Comparison of ENCODE assay signal across 11 cellular contexts in the genomic region with DNA sequence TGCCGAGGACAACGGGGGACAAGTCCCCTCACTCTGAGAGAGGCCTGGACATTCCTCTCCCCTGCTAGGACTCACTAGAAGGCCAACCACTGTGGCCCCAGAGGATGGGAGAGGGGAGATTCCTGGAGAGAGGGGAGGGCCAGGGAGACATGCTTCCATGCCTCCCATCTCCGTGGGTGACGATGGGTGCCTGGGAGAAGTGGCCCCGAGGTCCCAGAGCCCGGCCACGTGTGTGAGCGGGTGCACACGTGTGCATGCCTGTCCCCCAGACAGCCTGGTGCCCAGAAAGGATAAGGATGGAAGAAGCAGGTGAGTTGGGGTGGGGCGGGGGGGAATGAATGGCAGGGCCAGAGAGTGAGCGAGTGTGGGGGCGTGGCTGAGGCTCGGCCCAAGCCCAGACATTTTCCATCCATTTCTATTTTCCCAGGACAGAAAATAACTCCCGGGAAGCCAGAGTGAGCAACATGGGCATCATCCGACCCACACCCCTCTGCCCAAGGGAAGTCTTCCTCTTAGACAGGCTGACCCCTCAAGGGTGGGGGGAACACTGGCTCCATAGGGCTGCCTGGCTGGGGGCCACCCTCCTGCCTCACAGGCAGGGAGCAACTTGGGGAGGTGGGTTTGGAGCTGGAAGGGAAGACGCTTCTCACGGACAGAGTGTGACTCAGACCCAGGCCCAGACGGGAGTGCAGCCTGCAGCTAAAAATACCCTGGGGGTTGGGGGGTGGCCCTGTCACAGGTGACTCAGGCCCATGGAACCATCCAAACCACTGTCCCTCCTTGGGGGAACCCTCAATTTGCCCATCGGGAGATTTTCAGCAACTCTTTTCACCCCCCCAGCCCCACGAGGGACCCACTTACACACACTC. TPM values are rescaled to one million over a fixed set of nuclear protein-coding genes. Genes with fewer than 3 reads are reported as not detected.
"Had no signal": no experiment of that assay in that cellular context is flagged by ENCODE, and none has a peak within 500 bp of the region (broad histone marks: within the 10 kb centered on the region; RNA-seq: fewer than 3 reads in every experiment).

No MANE protein-coding gene starts in this region.

RNA-seq across cellular contexts. Expression of a gene that starts 29.3 kb away (rescaled TPM):
- total RNA-seq: ascending aorta; cardiac muscle cell; epithelial cell of proximal tubule; liver; mucosa of gallbladder; natural killer cell treated with Interleukin-12 subunit alpha and Interleukin-12 subunit beta and Interleukin-15 and Interleukin-18, amount 100 ng/mL, for 72 hours; progenitor cell of endocrine pancreas; spleen; stomach had no signal
- polyA plus RNA-seq: keratinocyte, spleen, stomach, thymus had no signal
